26 cellular contexts compared by ENCODE assay signal in the genomic region with DNA sequence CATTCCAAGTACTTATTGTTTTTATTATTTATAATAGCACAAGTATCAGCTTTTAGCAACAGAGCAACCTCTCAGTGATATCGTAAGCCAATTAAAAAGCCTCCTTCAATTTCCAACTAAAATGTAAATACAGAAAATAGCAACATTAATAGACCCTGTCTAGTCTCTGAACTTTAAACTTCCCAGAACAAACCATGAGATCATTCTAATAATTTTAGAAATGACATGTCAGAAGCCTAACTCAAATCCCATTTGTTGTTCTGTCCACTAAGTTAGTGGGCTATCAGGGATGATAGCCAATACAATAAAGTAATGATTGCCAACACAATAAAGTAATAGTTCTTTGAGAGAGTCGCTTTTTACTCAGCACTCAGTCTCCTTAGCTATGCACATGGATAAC.
"Had no signal": no experiment of that assay in that cellular context is flagged by ENCODE, and none has a peak within 500 bp of the region (broad histone marks: within the 10 kb centered on the region; RNA-seq: fewer than 3 reads in every experiment).

No MANE protein-coding gene starts in this region.

- DNase-seq: stimulated activated CD4-positive, alpha-beta T cell treated with anti-CD3 and anti-CD28 coated beads, Interleukin-2, amount 100 ng/mL, for 48 hours; stimulated activated CD4-positive, alpha-beta T cell treated with anti-CD3 and anti-CD28 coated beads, Interleukin-4, amount 100 ng/mL, for 1 hour; stimulated activated CD4-positive, alpha-beta T cell treated with anti-CD3 and anti-CD28 coated beads, Interleukin-4, amount 100 ng/mL, for 24 hours; stimulated activated CD4-positive, alpha-beta T cell treated with anti-CD3 and anti-CD28 coated beads, Interleukin-4, amount 100 ng/mL, for 4 hours; stimulated activated CD8-positive, alpha-beta memory T cell treated with anti-CD3 and anti-CD28 coated beads, Interleukin-4, amount 100 ng/mL, for 48 hours; stimulated activated naive B cell treated with anti-CD40 and anti-IgM and Interleukin-4, amounts not matched to agents 10 μg/mL and 1 μg/mL and 100 μg/mL, for 72 hours; stimulated activated naive CD4-positive, alpha-beta T cell; stimulated activated naive CD4-positive, alpha-beta T cell treated with Interleukin-2 at 50 U/mL for 16 hours; stimulated activated naive CD8-positive, alpha-beta T cell treated with anti-CD3 and anti-CD28 coated beads, Interleukin-15, amount 100 ng/mL, for 72 hours; stimulated activated naive CD8-positive, alpha-beta T cell treated with anti-CD3 and anti-CD28 coated beads, Interleukin-15, Interleukin-2, amounts not matched to agents 100 U/mL and 50 U/mL, for 24 hours; stomach; substantia nigra; testis; thyroid gland; tibial artery; transverse colon; trophoblast cell; upper lobe of left lung; upper lobe of right lung; uterus had no signal

- H3K4me1 ChIP-seq: stomach, suprapubic skin, testis, thyroid gland, transverse colon, upper lobe of left lung, upper lobe of right lung, uterus, vagina had no signal

- H3K36me3 ChIP-seq: stomach, suprapubic skin, thoracic aorta, thyroid gland, tibial artery, tibial nerve, transverse colon, upper lobe of left lung, upper lobe of right lung, uterus, vagina had no signal

- H3K9me3 ChIP-seq: suprapubic skin, testis, thoracic aorta, thyroid gland, tibial artery, tibial nerve, transverse colon, upper lobe of left lung, upper lobe of right lung, uterus, vagina had no signal

- H3K4me3 ChIP-seq: stomach, suprapubic skin, testis, thoracic aorta, thyroid gland, tibial artery, tibial nerve, transverse colon, upper lobe of left lung, upper lobe of right lung, uterus, vagina had no signal

- H3K27ac ChIP-seq: stomach, suprapubic skin, testis, thoracic aorta, thyroid gland, tibial artery, tibial nerve, transverse colon, upper lobe of left lung, upper lobe of right lung, uterus, vagina had no signal

- ATAC-seq: stimulated activated effector memory CD8-positive, alpha-beta T cell treated with anti-CD3 and anti-CD28 coated beads, Interleukin-12 subunit alpha, Interleukin-12 subunit beta, amount 100 ng/mL, for 72 hours; stimulated activated memory B cell treated with anti-CD40 and anti-IgM and Interleukin-4, amounts not matched to agents 10 μg/mL and 1 μg/mL and 100 μg/mL, for 72 hours; stimulated activated naive B cell treated with anti-CD40 and anti-IgM and Interleukin-4, amounts not matched to agents 10 μg/mL and 1 μg/mL and 100 μg/mL, for 72 hours; stimulated activated naive CD8-positive, alpha-beta T cell treated with anti-CD3 and anti-CD28 coated beads, Interleukin-15, amount 100 ng/mL, for 72 hours; stimulated activated naive CD8-positive, alpha-beta T cell treated with anti-CD3 and anti-CD28 coated beads, Interleukin-15, Interleukin-2, amounts not matched to agents 100 U/mL and 50 U/mL, for 24 hours; upper lobe of right lung had no signal

- H3K27me3 ChIP-seq: stomach, suprapubic skin, testis, thyroid gland, tibial artery, tibial nerve, transverse colon, upper lobe of left lung, upper lobe of right lung, uterus, vagina had no signal
